Comparison of ENCODE assay signal across 8 cellular contexts in genomic region chr17:18185391-18185790, GRCh38. TPM values are rescaled to one million over a fixed set of nuclear protein-coding genes. Genes with fewer than 3 reads are reported as not detected.
A peak's percentile ranks its signal among the peaks of the same experiment; 100 is the strongest.
DNase-seq lines count a peak whose midpoint lies in the region; ATAC-seq and TF ChIP-seq lines count a peak whose summit lies in the region.

No MANE protein-coding gene starts in this region.

- TF ChIP-seq CTCF in suprapubic skin (IDR thresholded peaks at IDR 0.05) = no peak

- H3K36me3 Mint-ChIP-seq in activated CD4-positive, alpha-beta T cell treated with anti-CD3 and anti-CD28 coated beads, Interleukin-2, amount 10 ng/mL, durations not matched to agents 7 days and 5 days (ENCODE audit: low read depth) = peaks cover 46% of the 10 kb centered on the region
- peaks cover 28% of the 10 kb centered on the region for H3K36me3 Mint-ChIP-seq in activated naive CD8-positive, alpha-beta T cell treated with anti-CD3 and anti-CD28 coated beads, Interleukin-2, amount 10 ng/mL, durations not matched to agents 7 days and 5 days
- peaks cover 0 to 7% (median 0%) of the 10 kb centered on the region in 3 donors for H3K36me3 Mint-ChIP-seq in immature natural killer cell

- CTCF ChIA-PET in activated CD4-positive, alpha-beta T cell treated with anti-CD3 and anti-CD28 coated beads, Interleukin-2, amount 10 ng/mL, durations not matched to agents 7 days and 5 days (lab: Charles Lee) = interaction anchor here (1.5 to 2.3 kb wide), 2 partner anchors 11 to 32 kb away, joined by 3 to 5 read pairs; no protein-coding TSS in a partner anchor

- peak overlapping the region; percentile 94 for H3K27ac Mint-ChIP-seq in activated CD4-positive, alpha-beta T cell treated with anti-CD3 and anti-CD28 coated beads, Interleukin-2, amount 10 ng/mL, durations not matched to agents 7 days and 5 days
- peak overlapping the region; percentile 73 for H3K27ac Mint-ChIP-seq in activated naive CD8-positive, alpha-beta T cell treated with anti-CD3 and anti-CD28 coated beads, Interleukin-2, amount 10 ng/mL, durations not matched to agents 7 days and 5 days
- peak overlapping the region; percentile 86 to 99 (median 94) for H3K27ac Mint-ChIP-seq in immature natural killer cell

- H3K27ac ChIP-seq in suprapubic skin = peak overlapping the region; percentile 97

- H3K36me3 ChIP-seq in suprapubic skin = no peaks in the 10 kb centered on the region

- TF ChIP-seq EP300 in suprapubic skin (IDR thresholded peaks at IDR 0.05) = no peak

- ATAC-seq in activated naive CD8-positive, alpha-beta T cell treated with anti-CD3 and anti-CD28 coated beads, Interleukin-2, amount 10 ng/mL, durations not matched to agents 7 days and 5 days (ENCODE audit: low read depth) = no peak
- ATAC-seq in HG03196 (IDR thresholded peaks at IDR 0.05; ENCODE audit: unreplicated experiment) = no peak

- no peak for TF ChIP-seq POLR2A in suprapubic skin (IDR thresholded peaks at IDR 0.05)

- DNase-seq in activated CD4-positive, alpha-beta T cell treated with anti-CD3 and anti-CD28 coated beads, Interleukin-2, amount 10 ng/mL, durations not matched to agents 7 days and 5 days = no peak
- DNase-seq in activated CD4-positive, alpha-beta T cell treated with anti-CD3 and anti-CD28 coated beads for 4 hours = no peak
- DNase-seq in activated naive CD8-positive, alpha-beta T cell treated with anti-CD3 and anti-CD28 coated beads, Interleukin-2, amount 10 ng/mL, durations not matched to agents 7 days and 5 days = no peak
- no peak for DNase-seq in immature natural killer cell
- no peak for DNase-seq in suprapubic skin (ENCODE audit: low spot score in 2 of 2)
- no peak for DNase-seq in NCI-H526 treated with DMSO at 0.1 percent for 48 hours (lab: John Stamatoyannopoulos, UW)
- no peak for DNase-seq in T1000 (lab: John Stamatoyannopoulos, UW)

- H3K9me3 Mint-ChIP-seq in activated CD4-positive, alpha-beta T cell treated with anti-CD3 and anti-CD28 coated beads, Interleukin-2, amount 10 ng/mL, durations not matched to agents 7 days and 5 days = no peaks in the 10 kb centered on the region
- H3K9me3 Mint-ChIP-seq in activated naive CD8-positive, alpha-beta T cell treated with anti-CD3 and anti-CD28 coated beads, Interleukin-2, amount 10 ng/mL, durations not matched to agents 7 days and 5 days = no peaks in the 10 kb centered on the region
- H3K9me3 Mint-ChIP-seq in immature natural killer cell = no peaks in the 10 kb centered on the region

- no peaks in the 10 kb centered on the region for H3K27me3 Mint-ChIP-seq in activated CD4-positive, alpha-beta T cell treated with anti-CD3 and anti-CD28 coated beads, Interleukin-2, amount 10 ng/mL, durations not matched to agents 7 days and 5 days
- no peaks in the 10 kb centered on the region for H3K27me3 Mint-ChIP-seq in activated naive CD8-positive, alpha-beta T cell treated with anti-CD3 and anti-CD28 coated beads, Interleukin-2, amount 10 ng/mL, durations not matched to agents 7 days and 5 days
- peaks cover 13 to 18% (median 14%) of the 10 kb centered on the region in 3 donors for H3K27me3 Mint-ChIP-seq in immature natural killer cell (ENCODE audit: low read depth in 3 of 3)

- no peaks in the 10 kb centered on the region for H3K9me3 ChIP-seq in suprapubic skin

- peaks cover 77% of the 10 kb centered on the region for H3K4me1 ChIP-seq in suprapubic skin

- H3K4me3 Mint-ChIP-seq in activated CD4-positive, alpha-beta T cell treated with anti-CD3 and anti-CD28 coated beads, Interleukin-2, amount 10 ng/mL, durations not matched to agents 7 days and 5 days = peak overlapping the region; percentile 96
- peak overlapping the region; percentile 91 for H3K4me3 Mint-ChIP-seq in activated naive CD8-positive, alpha-beta T cell treated with anti-CD3 and anti-CD28 coated beads, Interleukin-2, amount 10 ng/mL, durations not matched to agents 7 days and 5 days
- peak overlapping the region; percentile 92 to 97 (median 94) for H3K4me3 Mint-ChIP-seq in immature natural killer cell

- POLR2A ChIA-PET in activated CD4-positive, alpha-beta T cell treated with anti-CD3 and anti-CD28 coated beads, Interleukin-2, amount 10 ng/mL, durations not matched to agents 7 days and 5 days (lab: Charles Lee) = no interaction called here
- POLR2A ChIA-PET in activated naive CD8-positive, alpha-beta T cell treated with anti-CD3 and anti-CD28 coated beads, Interleukin-2, amount 10 ng/mL, durations not matched to agents 7 days and 5 days (lab: Charles Lee) = interaction anchor here (0.6 to 4.1 kb wide), 2 partner anchors 27 to 562 kb away, joined by 6 to 14 read pairs; no protein-coding TSS in a partner anchor

- H3K4me3 ChIP-seq in suprapubic skin = peak overlapping the region; percentile 95

- H3K27me3 ChIP-seq in suprapubic skin = no peaks in the 10 kb centered on the region

- peaks cover 64% of the 10 kb centered on the region for H3K4me1 Mint-ChIP-seq in activated CD4-positive, alpha-beta T cell treated with anti-CD3 and anti-CD28 coated beads, Interleukin-2, amount 10 ng/mL, durations not matched to agents 7 days and 5 days
- H3K4me1 Mint-ChIP-seq in activated naive CD8-positive, alpha-beta T cell treated with anti-CD3 and anti-CD28 coated beads, Interleukin-2, amount 10 ng/mL, durations not matched to agents 7 days and 5 days = peaks cover 47% of the 10 kb centered on the region
- peaks cover 63 to 68% of the 10 kb centered on the region in 2 donors for H3K4me1 Mint-ChIP-seq in immature natural killer cell

- 12% methylated on average over 3 of the region's 3 CpGs for WGBS in suprapubic skin

RNA-seq across cellular contexts. Expression of gene ALKBH5, which starts 1.8 kb away (rescaled TPM):
- total RNA-seq in activated CD4-positive, alpha-beta T cell treated with anti-CD3 and anti-CD28 coated beads, Interleukin-2, amount 10 ng/mL, durations not matched to agents 7 days and 5 days = 100 to 1,000 TPM in 1 of 2 experiments, 10 to 100 TPM in 1; 98.2 to 102 TPM
- total RNA-seq in activated naive CD8-positive, alpha-beta T cell treated with anti-CD3 and anti-CD28 coated beads, Interleukin-2, amount 10 ng/mL, durations not matched to agents 7 days and 5 days = 100 to 1,000 TPM; 133 to 134 TPM
- polyA plus RNA-seq in immature natural killer cell = 100 to 1,000 TPM in 2 of 3 donors, 10 to 100 TPM in 1; 86.4 to 130 (median 102) TPM
- total RNA-seq in suprapubic skin = 10 to 100 TPM; 67.1 to 92.7 (median 73.2) TPM

RNA-seq across cellular contexts. Expression of gene LLGL1, which starts 40.0 kb away (rescaled TPM):
- total RNA-seq in activated CD4-positive, alpha-beta T cell treated with anti-CD3 and anti-CD28 coated beads, Interleukin-2, amount 10 ng/mL, durations not matched to agents 7 days and 5 days = 10 to 100 TPM; 24.7 to 24.9 TPM
- 10 to 100 TPM; 21.3 to 21.6 TPM for total RNA-seq in activated naive CD8-positive, alpha-beta T cell treated with anti-CD3 and anti-CD28 coated beads, Interleukin-2, amount 10 ng/mL, durations not matched to agents 7 days and 5 days
- 1 to 10 TPM in 2 of 3 donors, not detected in 1; 2.0 to 3.1 TPM for polyA plus RNA-seq in immature natural killer cell
- total RNA-seq in suprapubic skin = 10 to 100 TPM; 27.7 to 37.1 (median 32.8) TPM
